ENCODE assay signal across 10 cellular contexts in the genomic region with DNA sequence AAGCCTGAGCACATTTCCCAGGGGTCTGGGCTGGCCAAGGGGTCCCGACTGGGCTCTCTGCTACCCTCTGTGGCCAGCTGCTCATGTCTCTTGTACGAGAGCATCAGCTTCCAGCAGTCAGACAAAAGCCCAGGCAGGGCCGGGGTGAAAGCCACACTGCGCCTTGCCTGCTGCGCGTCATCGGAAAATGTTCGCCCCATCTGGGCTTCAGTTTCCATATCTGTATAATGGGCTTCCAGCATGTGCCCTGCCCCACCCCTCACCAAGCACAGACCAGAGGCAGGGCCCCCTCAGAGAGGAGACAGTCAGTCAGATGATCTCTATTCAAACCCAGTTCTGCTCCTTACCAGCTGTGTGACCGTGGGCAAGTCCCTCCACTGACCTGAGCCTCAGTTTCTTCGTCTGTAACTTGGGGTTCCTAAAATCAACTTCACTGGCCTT. TPM values are rescaled to one million over a fixed set of nuclear protein-coding genes. Genes with fewer than 3 reads are reported as not detected.
A peak's percentile ranks its signal among the peaks of the same experiment; 100 is the strongest.
DNase-seq lines count a peak whose midpoint lies in the region; ATAC-seq and TF ChIP-seq lines count a peak whose summit lies in the region.
"Had no signal": no experiment of that assay in that cellular context is flagged by ENCODE, and none has a peak within 500 bp of the region (broad histone marks: within the 10 kb centered on the region; RNA-seq: fewer than 3 reads in every experiment).

No MANE protein-coding gene starts in this region.

- H2AFZ ChIP-seq in H9 (ENCODE audit: low read length): no peak overlapping the region
- H2AFZ ChIP-seq in SU-DHL-6 (ENCODE audit: low read depth, low read length, severe bottlenecking): no peak overlapping the region
- H2AFZ ChIP-seq in fibroblast of lung (ENCODE audit: low read length): peak overlapping the region; percentile 76

- H3K9ac ChIP-seq in H9 (ENCODE audit: extremely low read depth, insufficient read length, low read length) (no peak overlapping the region), SU-DHL-6 (ENCODE audit: low read length) (peak overlapping the region; percentile 30; the same call in 1 of the 2 replicates), fibroblast of lung (ENCODE audit: insufficient read depth, low read length) (no peak overlapping the region)

- H2AK5ac ChIP-seq in H9 (ENCODE audit: insufficient read length, low read length): no peak overlapping the region

- H3K4me2 ChIP-seq in H9 (ENCODE audit: insufficient read depth, insufficient read length, low read length) (peak overlapping the region; percentile 13), SU-DHL-6 (ENCODE audit: low read depth, low read length, poor library complexity, severe bottlenecking) (no peak overlapping the region), fibroblast of lung (ENCODE audit: extremely low read depth, insufficient read depth, low read length) (peak overlapping the region; percentile 68)

- H3K9me3 Mint-ChIP-seq in H9: no peaks in the 10 kb centered on the region; a peak in 1 of 5 replicates
- H3K9me3 Mint-ChIP-seq in activated naive CD4-positive, alpha-beta T cell treated with anti-CD3 and anti-CD28 coated beads for 36 hours: no peaks in the 10 kb centered on the region
- H3K9me3 Mint-ChIP-seq: activated CD4-positive, alpha-beta memory T cell treated with anti-CD3 and anti-CD28 coated beads for 36 hours had no signal

- H3K27ac ChIP-seq in H9 (ENCODE audit: insufficient read length, low read depth, low read length) (no peak overlapping the region), SU-DHL-6 (ENCODE audit: low read depth, low read length) (peak overlapping the region; percentile 93), fibroblast of lung (ENCODE audit: insufficient read depth, low read length) (no peak overlapping the region)

- no peak overlapping the region for H4K5ac ChIP-seq in H9 (ENCODE audit: insufficient read length, low read depth, low read length)

- H2BK120ac ChIP-seq in H9 (ENCODE audit: low read depth, low read length, poor library complexity, severe bottlenecking): no peak overlapping the region

- no peaks in the 10 kb centered on the region for H3K36me3 Mint-ChIP-seq in H9 (ENCODE audit: insufficient read depth in 1 of 3, low read depth in 3 of 3)
- H3K36me3 Mint-ChIP-seq in activated naive CD4-positive, alpha-beta T cell treated with anti-CD3 and anti-CD28 coated beads for 36 hours (ENCODE audit: low read depth): no peaks in the 10 kb centered on the region
- H3K36me3 Mint-ChIP-seq: activated CD4-positive, alpha-beta memory T cell treated with anti-CD3 and anti-CD28 coated beads for 36 hours had no signal

- H2BK20ac ChIP-seq in H9 (ENCODE audit: low read depth, low read length, poor library complexity, severe bottlenecking): no peak overlapping the region

- DNase-seq in H9: peak; percentile 34
- no peak for DNase-seq in fibroblast of lung (ENCODE audit: low read depth in 2 of 2)
- DNase-seq in sciatic nerve (ENCODE audit: low spot score): no peak
- no peak for DNase-seq in activated naive CD4-positive, alpha-beta T cell treated with anti-CD3 and anti-CD28 coated beads for 36 hours
- DNase-seq in activated CD8-positive, alpha-beta memory T cell treated with anti-CD3 and anti-CD28 coated beads for 24 hours: no peak
- DNase-seq in anterior cingulate cortex (lab: John Stamatoyannopoulos, UW): no peak
- DNase-seq in RKO (ENCODE audit: low spot score): no peak
- DNase-seq: NCI-H1417 treated with DMSO at 0.1 percent for 48 hours had no signal

- no peaks in the 10 kb centered on the region for H3K9me2 ChIP-seq in SU-DHL-6 (replicated peaks; ENCODE audit: insufficient read depth, low read length)

- intact Hi-C loops in sciatic nerve (cut with DNase I): no loop called here
- intact Hi-C loops in activated naive CD4-positive, alpha-beta T cell treated with anti-CD3 and anti-CD28 coated beads for 36 hours (cut with micrococcal nuclease): loop anchor here (2.0 to 5.0 kb wide), 2 partner anchors 180 to 417 kb away; no protein-coding TSS in a partner anchor

- TF ChIP-seq CTCF in H9 (conservative IDR thresholded peaks at IDR 0.05) (no peak), SU-DHL-6 (IDR thresholded peaks at IDR 0.05; ENCODE audit: insufficient read depth, low read length, poor library complexity, severe bottlenecking) (no peak), fibroblast of lung (conservative IDR thresholded peaks at IDR 0.05 in 1 of 2, IDR thresholded peaks at IDR 0.05 in 1 of 2; ENCODE audit: low read depth in 1 of 2, low read length in 2 of 2) (no peak)

- peaks cover 48% of the 10 kb centered on the region for H3F3A ChIP-seq in SU-DHL-6 (ENCODE audit: insufficient read depth)

- H3K14ac ChIP-seq in H9 (ENCODE audit: insufficient read depth, low read length): peak overlapping the region; percentile 4; the same call in 1 of the 2 replicates

- no peaks in the 10 kb centered on the region for H3K27me3 ChIP-seq in H9 (ENCODE audit: insufficient read depth, low read length)
- H3K27me3 ChIP-seq in SU-DHL-6 (ENCODE audit: low read length): no peaks in the 10 kb centered on the region
- H3K27me3 ChIP-seq in fibroblast of lung (ENCODE audit: control insufficient read depth, insufficient read depth, low read length): no peaks in the 10 kb centered on the region

- no peaks in the 10 kb centered on the region for H3K79me2 ChIP-seq in H9 (ENCODE audit: insufficient read depth, low read length)
- H3K79me2 ChIP-seq in SU-DHL-6 (ENCODE audit: insufficient read depth, low read length): peaks cover 20% of the 10 kb centered on the region
- H3K79me2 ChIP-seq in fibroblast of lung (ENCODE audit: control insufficient read depth, insufficient read depth, low read length): no peaks in the 10 kb centered on the region

- no CpG with 5 or more reads among the region's 10 CpGs for WGBS in H9 (ENCODE audit: extremely low coverage, insufficient read length, low lambda C conversion rate)

- H4K8ac ChIP-seq in H9 (replicated peaks; ENCODE audit: insufficient read length, low read depth, low read length): no peak overlapping the region

- H3K36me3 ChIP-seq in SU-DHL-6 (ENCODE audit: low read length): no peaks in the 10 kb centered on the region
- no peaks in the 10 kb centered on the region for H3K36me3 ChIP-seq in fibroblast of lung (ENCODE audit: control insufficient read depth, insufficient read depth, low read length)

- H3K4ac ChIP-seq in H9 (ENCODE audit: low read depth, low read length): no peak overlapping the region

- no peaks in the 10 kb centered on the region for H3K23me2 ChIP-seq in H9 (ENCODE audit: insufficient read length, low read depth, low read length, poor library complexity, severe bottlenecking)

- H3K27ac Mint-ChIP-seq in H9: peak overlapping the region; percentile 72 to 96 (median 91)
- no peak overlapping the region for H3K27ac Mint-ChIP-seq in activated naive CD4-positive, alpha-beta T cell treated with anti-CD3 and anti-CD28 coated beads for 36 hours
- H3K27ac Mint-ChIP-seq: activated CD4-positive, alpha-beta memory T cell treated with anti-CD3 and anti-CD28 coated beads for 36 hours had no signal

- H3K4me3 ChIP-seq in SU-DHL-6 (ENCODE audit: insufficient read depth, low read length, poor library complexity, severe bottlenecking) (no peak overlapping the region), fibroblast of lung (replicated peaks in 1 of 4; ENCODE audit: control extremely low read depth in 1 of 4, insufficient read depth in 1 of 4, low read depth in 3 of 4, low read length in 4 of 4) (no peak overlapping the region)

- H3K23ac ChIP-seq in H9 (ENCODE audit: insufficient read length, low read depth, low read length): no peak overlapping the region

- no peak overlapping the region for H3T11ph ChIP-seq in H9 (ENCODE audit: low read length)

- H3K18ac ChIP-seq in H9 (ENCODE audit: insufficient read length, low read depth, low read length): peak overlapping the region; percentile 19

- peaks cover 2% of the 10 kb centered on the region; the same call in 1 of the 2 replicates for H3K4me1 ChIP-seq in H9 (ENCODE audit: insufficient read depth, low read length)
- peaks cover 2% of the 10 kb centered on the region for H3K4me1 ChIP-seq in fibroblast of lung (ENCODE audit: control insufficient read depth, extremely low read depth, insufficient read depth, low read length)

- H3K56ac ChIP-seq in H9 (ENCODE audit: insufficient read length, low read depth, low read length): no peak overlapping the region

- CTCF ChIA-PET in activated naive CD4-positive, alpha-beta T cell treated with anti-CD3 and anti-CD28 coated beads for 36 hours (lab: Charles Lee): interaction anchor here (0.6 to 3.1 kb wide), 13 partner anchors 8 to 429 kb away, joined by 3 to 15 read pairs (median 4); no protein-coding TSS in a partner anchor

- H3K9me3 ChIP-seq in H9 (ENCODE audit: control insufficient read depth, low read depth, low read length): no peaks in the 10 kb centered on the region
- no peaks in the 10 kb centered on the region for H3K9me3 ChIP-seq in SU-DHL-6 (ENCODE audit: insufficient read depth, low read length)
- H3K9me3 ChIP-seq in fibroblast of lung (ENCODE audit: control insufficient read depth, insufficient read depth, low read depth, low read length): no peaks in the 10 kb centered on the region

- no peak overlapping the region for H4K91ac ChIP-seq in H9 (ENCODE audit: insufficient read length, low read depth, low read length)

- H3K4me3 Mint-ChIP-seq in H9: peak overlapping the region; percentile 4 to 41; a peak in 2 of 5 replicates
- H3K4me3 Mint-ChIP-seq in activated naive CD4-positive, alpha-beta T cell treated with anti-CD3 and anti-CD28 coated beads for 36 hours: no peak overlapping the region
- H3K4me3 Mint-ChIP-seq: activated CD4-positive, alpha-beta memory T cell treated with anti-CD3 and anti-CD28 coated beads for 36 hours had no signal

- H3K4me1 Mint-ChIP-seq in H9: peaks cover 39 to 58% of the 10 kb centered on the region in 2 experiments
- peaks cover 16% of the 10 kb centered on the region for H3K4me1 Mint-ChIP-seq in activated naive CD4-positive, alpha-beta T cell treated with anti-CD3 and anti-CD28 coated beads for 36 hours (ENCODE audit: low read depth)

- H2BK12ac ChIP-seq in H9 (ENCODE audit: insufficient read length, low read depth, low read length): no peak overlapping the region

- no peaks in the 10 kb centered on the region; the same call in 1 of the 2 replicates for H3K27me3 Mint-ChIP-seq in H9 (ENCODE audit: low read depth)
- H3K27me3 Mint-ChIP-seq in activated naive CD4-positive, alpha-beta T cell treated with anti-CD3 and anti-CD28 coated beads for 36 hours (ENCODE audit: low read depth): peaks cover 5% of the 10 kb centered on the region

- H2BK15ac ChIP-seq in H9 (ENCODE audit: low read depth, low read length): no peak overlapping the region

- H3K79me1 ChIP-seq in H9 (ENCODE audit: insufficient read depth, low read depth, low read length, poor library complexity, severe bottlenecking): no peaks in the 10 kb centered on the region

- no peak overlapping the region for H2BK5ac ChIP-seq in H9 (ENCODE audit: insufficient read length, low read length)

- H4K20me1 ChIP-seq in H9 (ENCODE audit: control insufficient read depth, insufficient read depth, insufficient read length): no peaks in the 10 kb centered on the region
- no peaks in the 10 kb centered on the region for H4K20me1 ChIP-seq in SU-DHL-6 (ENCODE audit: low read depth, low read length)
- no peaks in the 10 kb centered on the region for H4K20me1 ChIP-seq in fibroblast of lung (ENCODE audit: control insufficient read depth, extremely low read depth, insufficient read depth, low read length)

- ATAC-seq in sciatic nerve: peak; percentile 16

RNA-seq across cellular contexts. Expression of gene GRHPR, which starts 8.0 kb away (rescaled TPM):
- 97.2 and 97.9 TPM in 2 replicates for total RNA-seq in H9 (2021)
- total RNA-seq in fibroblast of lung: 107 and 108 TPM in 2 replicates
- polyA plus RNA-seq in fibroblast of lung: 107 and 108 TPM in 2 replicates
- polyA plus RNA-seq in fibroblast of lung (2012): 123 and 126 TPM in 2 replicates
- 158 and 160 TPM in 2 replicates for polyA minus RNA-seq in fibroblast of lung (ENCODE audit: low replicate concordance)
- total RNA-seq in sciatic nerve: 90.7 TPM
- 10 to 100 TPM; 72.8 to 75.6 TPM for total RNA-seq in activated naive CD4-positive, alpha-beta T cell treated with anti-CD3 and anti-CD28 coated beads for 36 hours

RNA-seq across cellular contexts. Expression of gene ZBTB5, which starts 50.7 kb away (rescaled TPM):
- total RNA-seq in H9 (2021) (9.1 and 9.9 TPM in 2 replicates), fibroblast of lung (5.1 and 5.6 TPM in 2 replicates), sciatic nerve (11.3 TPM)
- polyA plus RNA-seq in fibroblast of lung: 5.7 and 7.3 TPM in 2 replicates
- polyA plus RNA-seq in fibroblast of lung (2012): 2.4 and 3.6 TPM in 2 replicates
- polyA minus RNA-seq in fibroblast of lung (ENCODE audit: low replicate concordance): 9.1 and 11.2 TPM in 2 replicates
- total RNA-seq in activated naive CD4-positive, alpha-beta T cell treated with anti-CD3 and anti-CD28 coated beads for 36 hours: 10 to 100 TPM; 10.2 TPM
